In the genomic region with DNA sequence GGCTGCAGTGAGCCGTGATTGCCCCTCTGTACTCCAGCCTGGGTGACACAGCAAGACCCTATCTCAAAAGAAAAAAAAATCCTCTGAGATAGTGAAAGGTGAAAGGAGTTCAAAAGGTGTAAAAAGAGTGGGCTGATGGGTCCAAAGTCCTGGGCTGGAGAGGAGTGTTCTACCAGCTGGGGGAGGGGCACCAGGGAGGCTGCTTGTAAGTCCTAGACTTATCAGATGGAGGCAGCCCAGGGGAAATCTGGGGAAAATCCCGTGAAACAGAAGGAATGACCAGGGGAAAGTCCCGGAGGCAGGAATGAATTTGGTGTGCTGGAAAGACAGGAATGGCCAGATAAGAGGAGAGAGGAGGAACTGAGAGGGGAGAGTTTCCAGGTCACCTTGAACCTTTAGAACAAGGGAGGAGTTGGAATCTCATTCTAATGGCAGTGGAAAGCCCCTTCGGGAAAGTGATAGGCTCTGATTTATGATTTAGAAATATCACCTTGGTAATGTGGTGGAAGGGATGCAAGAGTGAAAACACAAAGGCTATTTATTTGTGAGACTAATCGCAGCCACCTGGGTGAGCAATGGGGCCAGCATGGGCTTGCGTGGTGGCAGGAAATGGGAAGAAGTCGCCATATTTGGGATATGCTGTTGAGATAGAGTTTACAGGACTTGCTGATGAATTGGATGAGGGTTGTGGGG, we compare ENCODE assay signal across 1 cellular context.
TF ChIP-seq lines count a peak whose summit lies in the region.

No MANE protein-coding gene starts in this region.

TF ChIP-seq in HepG2, 621 proteins besides CTCF, POLR2A, EP300 and RAD21 (continued from another document and continues in another):
- 0 out of 2 replicates have a peak, but pooled peaks have one; percentile 16 for TF ChIP-seq EHMT2 (IDR thresholded peaks at IDR 0.05; ENCODE audit: borderline replicate concordance, low read depth, low read length)
- no peak for TF ChIP-seq GTF3A (CRISPR knock-in tag; conservative IDR thresholded peaks at IDR 0.05)
- no peak for TF ChIP-seq SOX13 (IDR thresholded peaks at IDR 0.05)
- TF ChIP-seq SOX13 (CRISPR knock-in tag; conservative IDR thresholded peaks at IDR 0.05 in 1 of 2, IDR thresholded peaks at IDR 0.05 in 1 of 2), result peak in 1 of 2 experiments; percentile 43; a peak in 2 of 4 replicates
- TF ChIP-seq ZNF503 (CRISPR knock-in tag; IDR thresholded peaks at IDR 0.05), result no peak
- peak; percentile 46; the same call in 1 of the 2 replicates for TF ChIP-seq GATA4 (IDR thresholded peaks at IDR 0.05; ENCODE audit: borderline replicate concordance, low read depth)
- 0 out of 2 replicates have a peak, but pooled peaks have one; percentile 32 for TF ChIP-seq BCL3 (CRISPR knock-in tag; IDR thresholded peaks at IDR 0.05)
- TF ChIP-seq TEAD2 (CRISPR knock-in tag; IDR thresholded peaks at IDR 0.05), result no peak
- no peak for TF ChIP-seq ZNF3 (CRISPR knock-in tag; IDR thresholded peaks at IDR 0.05)
- peak; percentile 99 for TF ChIP-seq NFKBIZ (CRISPR knock-in tag; IDR thresholded peaks at IDR 0.05)
- TF ChIP-seq ZMYM4 (CRISPR knock-in tag; IDR thresholded peaks at IDR 0.05), result peak; percentile 61; the same call in 1 of the 2 replicates
- no peak for TF ChIP-seq ZNF530 (CRISPR knock-in tag; IDR thresholded peaks at IDR 0.05; ENCODE audit: low read depth)
- TF ChIP-seq RARA (CRISPR knock-in tag; IDR thresholded peaks at IDR 0.05), result peak; percentile 68
- TF ChIP-seq HIVEP1 (CRISPR knock-in tag; IDR thresholded peaks at IDR 0.05), result peak; percentile 62; the same call in 1 of the 2 replicates
- peak; percentile 47; the same call in 1 of the 2 replicates for TF ChIP-seq ZNF501 (CRISPR knock-in tag; IDR thresholded peaks at IDR 0.05)
- TF ChIP-seq, protein P1, sequence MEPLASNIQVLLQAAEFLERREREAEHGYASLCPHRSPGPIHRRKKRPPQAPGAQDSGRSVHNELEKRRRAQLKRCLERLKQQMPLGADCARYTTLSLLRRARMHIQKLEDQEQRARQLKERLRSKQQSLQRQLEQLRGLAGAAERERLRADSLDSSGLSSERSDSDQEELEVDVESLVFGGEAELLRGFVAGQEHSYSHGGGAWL (CRISPR knock-in tag; IDR thresholded peaks at IDR 0.05), result no peak
- no peak for TF ChIP-seq ZBTB25 (CRISPR knock-in tag; IDR thresholded peaks at IDR 0.05)
- peak; percentile 67 for TF ChIP-seq GATAD2A (CRISPR knock-in tag; IDR thresholded peaks at IDR 0.05)
- TF ChIP-seq, protein P2, sequence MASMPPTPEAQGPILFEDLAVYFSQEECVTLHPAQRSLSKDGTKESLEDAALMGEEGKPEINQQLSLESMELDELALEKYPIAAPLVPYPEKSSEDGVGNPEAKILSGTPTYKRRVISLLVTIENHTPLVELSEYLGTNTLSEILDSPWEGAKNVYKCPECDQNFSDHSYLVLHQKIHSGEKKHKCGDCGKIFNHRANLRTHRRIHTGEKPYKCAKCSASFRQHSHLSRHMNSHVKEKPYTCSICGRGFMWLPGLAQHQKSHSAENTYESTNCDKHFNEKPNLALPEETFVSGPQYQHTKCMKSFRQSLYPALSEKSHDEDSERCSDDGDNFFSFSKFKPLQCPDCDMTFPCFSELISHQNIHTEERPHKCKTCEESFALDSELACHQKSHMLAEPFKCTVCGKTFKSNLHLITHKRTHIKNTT (CRISPR knock-in tag; IDR thresholded peaks at IDR 0.05), result no peak
- TF ChIP-seq GPBP1L1 (CRISPR knock-in tag; IDR thresholded peaks at IDR 0.05), result no peak
- peak; percentile 90 for TF ChIP-seq PAXIP1 (CRISPR knock-in tag; conservative IDR thresholded peaks at IDR 0.05)
- TF ChIP-seq ZNF260 (CRISPR knock-in tag; IDR thresholded peaks at IDR 0.05; ENCODE audit: borderline replicate concordance, low read depth), result no peak
- TF ChIP-seq XRCC5 (optimal IDR thresholded peaks at IDR 0.05; ENCODE audit: low read length), result peak; percentile 67
- no peak for TF ChIP-seq ZFP36L2 (CRISPR knock-in tag; IDR thresholded peaks at IDR 0.05)
- peak; percentile 62 for TF ChIP-seq SALL1 (CRISPR knock-in tag; IDR thresholded peaks at IDR 0.05)
- TF ChIP-seq TCF12 (IDR thresholded peaks at IDR 0.05), result no peak
- TF ChIP-seq TCF12 (CRISPR knock-in tag; IDR thresholded peaks at IDR 0.05), result 0 out of 2 replicates have a peak, but pooled peaks have one; percentile 56
- peak in 1 of 2 experiments; percentile 61; a peak in 1 of 4 replicates for TF ChIP-seq KLF16 (CRISPR knock-in tag; IDR thresholded peaks at IDR 0.05)
- TF ChIP-seq RCOR2 (CRISPR knock-in tag; IDR thresholded peaks at IDR 0.05), result peak; percentile 77
- TF ChIP-seq ZNF432 (CRISPR knock-in tag; IDR thresholded peaks at IDR 0.05; ENCODE audit: borderline replicate concordance), result no peak
- TF ChIP-seq U2AF1 (optimal IDR thresholded peaks at IDR 0.05; ENCODE audit: low read depth, low read length), result no peak
- no peak for TF ChIP-seq MEIS1 (CRISPR knock-in tag; IDR thresholded peaks at IDR 0.05; ENCODE audit: borderline replicate concordance)
- TF ChIP-seq CHD4 (IDR thresholded peaks at IDR 0.05; ENCODE audit: borderline replicate concordance, low read length), result 0 out of 2 replicates have a peak, but pooled peaks have one; percentile 25
- TF ChIP-seq ZNF780A (CRISPR knock-in tag; IDR thresholded peaks at IDR 0.05), result no peak
- TF ChIP-seq MYPOP (CRISPR knock-in tag; IDR thresholded peaks at IDR 0.05), result no peak
- TF ChIP-seq SNAPC4 (CRISPR knock-in tag; IDR thresholded peaks at IDR 0.05), result no peak
- TF ChIP-seq ZSCAN31 (CRISPR knock-in tag; IDR thresholded peaks at IDR 0.05; ENCODE audit: low read depth), result no peak
- peak; percentile 29; the same call in 1 of the 2 replicates for TF ChIP-seq HMG20A (CRISPR knock-in tag; IDR thresholded peaks at IDR 0.05; ENCODE audit: borderline replicate concordance)
- TF ChIP-seq ZNF12 (CRISPR knock-in tag; IDR thresholded peaks at IDR 0.05), result no peak
- TF ChIP-seq U2AF2 (IDR thresholded peaks at IDR 0.05; ENCODE audit: low read depth, low read length), result no peak
- TF ChIP-seq RELA (CRISPR knock-in tag; IDR thresholded peaks at IDR 0.05), result peak; percentile 97; the same call in 1 of the 2 replicates
- TF ChIP-seq ZNF772 (CRISPR knock-in tag; IDR thresholded peaks at IDR 0.05), result peak; percentile 33; the same call in 1 of the 2 replicates
- TF ChIP-seq NCOA2 (CRISPR knock-in tag; IDR thresholded peaks at IDR 0.05), result peak; percentile 69
- TF ChIP-seq ZNF264 (CRISPR knock-in tag; IDR thresholded peaks at IDR 0.05), result no peak
- TF ChIP-seq RBM39 (IDR thresholded peaks at IDR 0.05; ENCODE audit: low read depth, low read length, poor library complexity, severe bottlenecking), result no peak
